ENCODE assay signal across 23 cellular contexts in the genomic region with DNA sequence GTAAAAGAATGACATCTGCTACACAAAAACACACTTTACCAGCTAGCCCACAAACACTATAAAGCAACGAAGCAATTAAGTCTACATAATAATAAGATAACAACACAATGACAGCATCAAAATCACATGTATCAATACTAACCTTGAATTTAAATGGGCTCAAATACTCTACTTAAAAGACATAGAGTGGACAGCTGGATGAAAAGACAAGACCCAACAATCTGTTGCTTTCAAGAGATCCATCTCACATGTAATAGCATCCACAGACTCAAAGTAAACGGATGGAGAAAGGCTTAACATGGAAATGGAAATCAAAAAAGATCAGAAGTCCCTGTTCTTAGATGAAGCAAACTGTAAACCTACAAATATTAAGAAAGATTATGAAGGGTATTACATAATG.
"Had no signal": no experiment of that assay in that cellular context is flagged by ENCODE, and none has a peak within 500 bp of the region (broad histone marks: within the 10 kb centered on the region; RNA-seq: fewer than 3 reads in every experiment).

No MANE protein-coding gene starts in this region.

- H3K27ac ChIP-seq: epithelial cell of prostate, gastrocnemius medialis, lower lobe of right lung, ovary, psoas muscle, sigmoid colon, stomach, thyroid gland, vagina had no signal

- H3K9me3 Mint-ChIP-seq: endodermal cell had no signal

- H3K36me3 ChIP-seq: gastrocnemius medialis, lower lobe of right lung, ovary, sigmoid colon, stomach, thyroid gland, vagina had no signal

- H3K27ac Mint-ChIP-seq: endodermal cell; natural killer cell; stimulated activated effector memory CD8-positive, alpha-beta T cell treated with anti-CD3 and anti-CD28 coated beads, Interleukin-12 subunit alpha, Interleukin-12 subunit beta, amount 100 ng/mL, for 72 hours had no signal

- H3K4me3 ChIP-seq: gastrocnemius medialis, lower lobe of right lung, ovary, psoas muscle, sigmoid colon, stomach, thyroid gland, vagina had no signal

- DNase-seq: effector CD8-positive, alpha-beta T cell; endodermal cell; foreskin fibroblast; gastrocnemius medialis; head of caudate nucleus; left ventricle myocardium superior; lower lobe of right lung; natural killer cell; occipital lobe; ovary; posterior cingulate gyrus; psoas muscle; right cardiac atrium; sigmoid colon; stimulated activated CD4-positive, alpha-beta T cell treated with anti-CD3 and anti-CD28 coated beads, Interleukin-2, amount 100 ng/mL, for 24 hours; stimulated activated CD4-positive, alpha-beta T cell treated with anti-CD3 and anti-CD28 coated beads, Interleukin-4, amount 100 ng/mL, for 24 hours; stimulated activated naive CD4-positive, alpha-beta T cell treated with Interleukin-2 at 50 U/mL for 16 hours; stomach; thyroid gland; trophoblast cell had no signal

- H3K4me1 Mint-ChIP-seq: endodermal cell; natural killer cell; stimulated activated effector memory CD8-positive, alpha-beta T cell treated with anti-CD3 and anti-CD28 coated beads, Interleukin-12 subunit alpha, Interleukin-12 subunit beta, amount 100 ng/mL, for 72 hours had no signal

- H3K4me1 ChIP-seq: gastrocnemius medialis, lower lobe of right lung, psoas muscle, sigmoid colon, stomach, thyroid gland, vagina had no signal

- H3K36me3 Mint-ChIP-seq: stimulated activated effector memory CD8-positive, alpha-beta T cell treated with anti-CD3 and anti-CD28 coated beads, Interleukin-12 subunit alpha, Interleukin-12 subunit beta, amount 100 ng/mL, for 72 hours had no signal

- H3K4me3 Mint-ChIP-seq: endodermal cell; natural killer cell; stimulated activated effector memory CD8-positive, alpha-beta T cell treated with anti-CD3 and anti-CD28 coated beads, Interleukin-12 subunit alpha, Interleukin-12 subunit beta, amount 100 ng/mL, for 72 hours had no signal

- H3K9me3 ChIP-seq: gastrocnemius medialis, ovary, psoas muscle, thyroid gland, vagina had no signal
